8 cellular contexts compared by ENCODE assay signal in the genomic region with DNA sequence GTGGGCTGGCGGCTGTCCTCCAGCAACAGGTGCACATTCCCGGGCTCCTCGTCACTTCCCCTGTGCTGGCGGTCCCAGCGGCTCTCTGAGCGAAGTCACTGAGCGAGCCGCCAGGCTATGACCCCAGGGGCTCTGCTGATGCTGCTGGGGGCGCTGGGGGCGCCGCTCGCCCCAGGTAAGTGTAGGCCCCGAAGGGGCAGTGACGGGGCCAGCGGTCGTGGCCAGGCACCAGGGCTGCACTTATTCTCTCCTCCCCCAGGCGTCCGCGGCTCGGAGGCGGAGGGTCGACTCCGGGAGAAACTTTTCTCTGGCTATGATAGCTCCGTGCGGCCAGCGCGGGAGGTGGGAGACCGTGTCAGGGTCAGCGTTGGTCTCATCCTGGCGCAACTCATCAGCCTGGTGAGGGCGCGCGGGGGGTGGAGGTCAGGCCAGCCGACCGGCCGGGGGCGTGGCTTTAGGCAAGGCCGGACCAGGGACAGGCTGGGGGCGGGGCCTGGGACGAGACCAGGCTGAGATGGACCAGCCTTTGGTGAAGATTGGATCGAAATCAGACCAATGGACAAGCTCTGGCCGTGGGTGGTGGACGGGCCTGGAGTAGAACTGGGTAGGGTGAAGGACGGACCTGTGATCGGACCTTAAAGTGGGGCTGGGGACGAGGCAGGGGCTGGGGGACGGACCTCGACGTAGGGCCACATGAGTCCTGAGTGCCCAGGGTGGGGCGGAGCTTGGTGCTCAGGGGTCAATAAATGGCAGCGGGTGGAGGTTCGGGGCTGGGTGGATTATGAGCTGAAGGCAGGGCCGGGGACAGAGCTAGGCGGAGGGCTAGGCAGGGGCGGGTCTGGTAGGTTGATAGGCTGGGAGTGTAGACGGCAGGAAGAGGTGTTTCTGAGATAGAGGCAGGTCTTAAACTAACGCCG. TPM values are rescaled to one million over a fixed set of nuclear protein-coding genes. Genes with fewer than 3 reads are reported as not detected.
DNase-seq lines count a peak whose midpoint lies in the region; TF ChIP-seq lines count a peak whose summit lies in the region.

A gene with protein sequence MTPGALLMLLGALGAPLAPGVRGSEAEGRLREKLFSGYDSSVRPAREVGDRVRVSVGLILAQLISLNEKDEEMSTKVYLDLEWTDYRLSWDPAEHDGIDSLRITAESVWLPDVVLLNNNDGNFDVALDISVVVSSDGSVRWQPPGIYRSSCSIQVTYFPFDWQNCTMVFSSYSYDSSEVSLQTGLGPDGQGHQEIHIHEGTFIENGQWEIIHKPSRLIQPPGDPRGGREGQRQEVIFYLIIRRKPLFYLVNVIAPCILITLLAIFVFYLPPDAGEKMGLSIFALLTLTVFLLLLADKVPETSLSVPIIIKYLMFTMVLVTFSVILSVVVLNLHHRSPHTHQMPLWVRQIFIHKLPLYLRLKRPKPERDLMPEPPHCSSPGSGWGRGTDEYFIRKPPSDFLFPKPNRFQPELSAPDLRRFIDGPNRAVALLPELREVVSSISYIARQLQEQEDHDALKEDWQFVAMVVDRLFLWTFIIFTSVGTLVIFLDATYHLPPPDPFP (plus strand): TSS at position 51 of the 917 bp plus-strand sequence. CDS start 67 bp downstream, at position 118.

- TF ChIP-seq CTCF in mesothelial cell of epicardium (IDR thresholded peaks at IDR 0.05; ENCODE audit: unreplicated experiment) (no peak), tibial artery (IDR thresholded peaks at IDR 0.05) (peak in 1 of 2 experiments; percentile 6)

- no peaks in the 10 kb centered on the region for H3K9me3 Mint-ChIP-seq in mesothelial cell of epicardium

- peak within 1 kb of the TSS; percentile 75 for H3K4me3 Mint-ChIP-seq in mesothelial cell of epicardium

- no peaks in the 10 kb centered on the region for H3K9me3 ChIP-seq in esophagus (ENCODE audit: control insufficient read depth in 2 of 2, insufficient read depth in 1 of 2, low read depth in 1 of 2, low read length in 1 of 2)
- no peaks in the 10 kb centered on the region for H3K9me3 ChIP-seq in tibial artery

- H3K27ac Mint-ChIP-seq in mesothelial cell of epicardium = peak within 1 kb of the TSS; percentile 81

- peak within 1 kb of the TSS; percentile 74 to 77 for H3K27ac ChIP-seq in esophagus (ENCODE audit: low read depth in 2 of 2, low read length in 1 of 2)
- peak within 1 kb of the TSS in 1 of 2 donors; percentile 21 for H3K27ac ChIP-seq in tibial artery

- H3K36me3 Mint-ChIP-seq in mesothelial cell of epicardium = peaks cover 9% of the 10 kb centered on the region

- no peaks in the 10 kb centered on the region for H3K36me3 ChIP-seq in esophagus (ENCODE audit: control insufficient read depth in 2 of 2, insufficient read depth in 2 of 2, low read length in 1 of 2)
- H3K36me3 ChIP-seq in tibial artery = no peaks in the 10 kb centered on the region

- H3K4me3 ChIP-seq in esophagus (ENCODE audit: low read depth in 1 of 2, low read length in 2 of 2) = peak within 1 kb of the TSS; percentile 38 to 48
- peak within 1 kb of the TSS; percentile 35 to 45 for H3K4me3 ChIP-seq in tibial artery

- peaks cover 42% of the 10 kb centered on the region for H3K4me1 Mint-ChIP-seq in mesothelial cell of epicardium

- peaks cover 3 to 26% of the 10 kb centered on the region in 2 donors for H3K4me1 ChIP-seq in esophagus (ENCODE audit: control insufficient read depth in 2 of 2, insufficient read depth in 2 of 2, low read length in 1 of 2)
- peaks cover 5 to 35% (median 24%) of the 10 kb centered on the region in 4 donors for H3K4me1 ChIP-seq in tibial artery

- peaks cover 21% of the 10 kb centered on the region for H3K27me3 Mint-ChIP-seq in mesothelial cell of epicardium (ENCODE audit: low read depth)

- 7 to 9% methylated on average over 58 of the region's 58 CpGs for WGBS in esophagus, 2 donors

- peaks cover 0 to 6% of the 10 kb centered on the region in 2 donors for H3K27me3 ChIP-seq in esophagus (ENCODE audit: control insufficient read depth in 1 of 2, insufficient read depth in 2 of 2, low read length in 2 of 2)
- peaks cover 2 to 47% of the 10 kb centered on the region in 2 donors for H3K27me3 ChIP-seq in tibial artery

- intact Hi-C loops in tibial artery (cut with DNase I; ENCODE audit: low total_unique reads) = no loop called here

- DNase-seq in COLO829 (ENCODE audit: low spot score) (peak; percentile 38), HT-29 (ENCODE audit: low spot score) (peak; percentile 65), mesothelial cell of epicardium (ENCODE audit: low spot score in 2 of 2, unreplicated experiment in 2 of 2) (peak in 1 of 2 experiments; percentile 49), tibial artery (peak; percentile 64 to 75), COR-L47 (lab: John Stamatoyannopoulos, UW) (no peak)
- DNase-seq in activated CD4-positive, alpha-beta T cell treated with anti-CD3 and anti-CD28 coated beads, Interleukin-2, amount 50 U/mL, for 48 hours = peak; percentile 9 to 34
- no peak for DNase-seq in stimulated activated CD4-positive, alpha-beta T cell treated with anti-CD3 and anti-CD28 coated beads, Interleukin-4, amount 100 ng/mL, for 24 hours

RNA-seq across cellular contexts. Expression of the gene that starts here (rescaled TPM):
- 0.83 and 1.6 TPM in 2 replicates for total RNA-seq in HT-29 (2014; rRNA removed; shearing (Covaris generic))
- 1 to 10 TPM; 7.0 to 7.4 TPM for polyA plus RNA-seq in esophagus
- 15.9 to 17.7 TPM (median 16.0 TPM) in 3 replicates for total RNA-seq in mesothelial cell of epicardium

Comparison
In these comparisons a context has a peak if more than half of its experiments do, and no peak if none do; other contexts are left out.
1. DNase-seq: peak in COLO829 (single experiment), HT-29 (single experiment), activated CD4-positive, alpha-beta T cell treated with anti-CD3 and anti-CD28 coated beads, Interleukin-2, amount 50 U/mL, for 48 hours (2 of 2) and tibial artery (2 of 2); none in stimulated activated CD4-positive, alpha-beta T cell treated with anti-CD3 and anti-CD28 coated beads, Interleukin-4, amount 100 ng/mL, for 24 hours (single experiment) and COR-L47 (single experiment).